ENCODE assay signal across 12 cellular contexts in genomic region chr11:47056261-47056915, GRCh38.
DNase-seq lines count a peak whose midpoint lies in the region; ATAC-seq and TF ChIP-seq lines count a peak whose summit lies in the region.
"Had no signal": no experiment of that assay in that cellular context is flagged by ENCODE, and none has a peak within 500 bp of the region (broad histone marks: within the 10 kb centered on the region; RNA-seq: fewer than 3 reads in every experiment).

No MANE protein-coding gene starts in this region.

- peaks cover 8% of the 10 kb centered on the region for H3K4me1 Mint-ChIP-seq in activated T-cell treated with anti-CD3 and anti-CD28 coated beads, Interleukin-2, amount 50 U/mL, for 72 hours (ENCODE audit: low read depth)

- no peaks in the 10 kb centered on the region for H3K9me2 ChIP-seq in hepatocyte (replicated peaks; ENCODE audit: insufficient read depth)

- H3K4me1 ChIP-seq in hepatocyte (ENCODE audit: insufficient read depth): peaks cover 8% of the 10 kb centered on the region
- H3K4me1 ChIP-seq: BLaER1 had no signal

- H2AFZ ChIP-seq in hepatocyte: no peak overlapping the region

- no peaks in the 10 kb centered on the region for H3K9me3 ChIP-seq in hepatocyte (ENCODE audit: low read depth)

- TF ChIP-seq CTCF in hepatocyte (IDR thresholded peaks at IDR 0.05; ENCODE audit: poor library complexity): no peak

- no peaks in the 10 kb centered on the region for H3K27me3 ChIP-seq in hepatocyte
- H3K27me3 ChIP-seq: BLaER1 had no signal

- H3K36me3 Mint-ChIP-seq in activated T-cell treated with anti-CD3 and anti-CD28 coated beads, Interleukin-2, amount 50 U/mL, for 72 hours (ENCODE audit: insufficient read depth in 2 of 2): peaks cover 2 to 5% of the 10 kb centered on the region in 2 donors

- 47% methylated on average over 3 of the region's 3 CpGs for WGBS in hepatocyte (ENCODE audit: low lambda C conversion rate, missing lambda C conversion rate)

- no peaks in the 10 kb centered on the region for H3K27me3 Mint-ChIP-seq in activated T-cell treated with anti-CD3 and anti-CD28 coated beads, Interleukin-2, amount 50 U/mL, for 72 hours (ENCODE audit: low read depth)
- H3K27me3 Mint-ChIP-seq: activated T-cell treated with anti-CD3 and anti-CD28 coated beads, Interleukin-2, amount 50 U/mL, for 24 hours had no signal

- no peaks in the 10 kb centered on the region for H3K9me3 Mint-ChIP-seq in activated T-cell treated with anti-CD3 and anti-CD28 coated beads, Interleukin-2, amount 50 U/mL, for 72 hours
- H3K9me3 Mint-ChIP-seq: activated T-cell treated with anti-CD3 and anti-CD28 coated beads, Interleukin-2, amount 50 U/mL, for 24 hours had no signal

- H3K4me2 ChIP-seq in hepatocyte: peak overlapping the region; percentile 57
- H3K4me2 ChIP-seq: BLaER1 had no signal

- no peak overlapping the region for H3K4me3 ChIP-seq in hepatocyte
- H3K4me3 ChIP-seq: BLaER1, skin epidermis had no signal

- H3K4me3 Mint-ChIP-seq in activated T-cell treated with anti-CD3 and anti-CD28 coated beads, Interleukin-2, amount 50 U/mL, for 72 hours: no peak overlapping the region
- H3K4me3 Mint-ChIP-seq: activated T-cell treated with anti-CD3 and anti-CD28 coated beads, Interleukin-2, amount 50 U/mL, for 24 hours had no signal

- ATAC-seq in HG03442 (IDR thresholded peaks at IDR 0.05; ENCODE audit: unreplicated experiment) (peak; percentile 46), HG03354 (IDR thresholded peaks at IDR 0.05; ENCODE audit: poor library complexity, severe bottlenecking, unreplicated experiment) (no peak)
- no peak for ATAC-seq in activated T-cell treated with anti-CD3 and anti-CD28 coated beads, Interleukin-2, amount 50 U/mL, for 72 hours (replicated peaks in 1 of 2)

- DNase-seq in AG08396 (ENCODE audit: low spot score): peak; percentile 29
- peak; percentile 36 for DNase-seq in amniotic stem cell (lab: John Stamatoyannopoulos, UW)
- DNase-seq in hepatocyte (ENCODE audit: low spot score): peak; percentile 70
- no peak for DNase-seq in activated T-cell treated with anti-CD3 and anti-CD28 coated beads, Interleukin-2, amount 50 U/mL, for 72 hours
- no peak for DNase-seq in CD1c-positive myeloid dendritic cell (ENCODE audit: extremely low spot score)
- DNase-seq in NCI-H2107 (lab: John Stamatoyannopoulos, UW): no peak
- DNase-seq: activated T-cell treated with anti-CD3 and anti-CD28 coated beads, Interleukin-2, amount 50 U/mL, for 24 hours; RPMI8226 had no signal

- H3K27ac Mint-ChIP-seq in activated T-cell treated with anti-CD3 and anti-CD28 coated beads, Interleukin-2, amount 50 U/mL, for 72 hours: no peak overlapping the region
- H3K27ac Mint-ChIP-seq: activated T-cell treated with anti-CD3 and anti-CD28 coated beads, Interleukin-2, amount 50 U/mL, for 24 hours had no signal

- H4K20me1 ChIP-seq in hepatocyte (ENCODE audit: insufficient read depth, poor library complexity, severe bottlenecking): no peaks in the 10 kb centered on the region
- H4K20me1 ChIP-seq: BLaER1 had no signal

- H3K27ac ChIP-seq in hepatocyte: peak overlapping the region; percentile 69
- H3K27ac ChIP-seq: BLaER1 had no signal

- no peaks in the 10 kb centered on the region for H3K36me3 ChIP-seq in hepatocyte (replicated peaks; ENCODE audit: insufficient read depth, low read depth)

- H3K79me2 ChIP-seq in hepatocyte: no peaks in the 10 kb centered on the region

Comparison
In these comparisons a context has a peak if more than half of its experiments do, and no peak if none do; other contexts are left out.
1. DNase-seq: peak in AG08396 (single experiment), amniotic stem cell (single experiment) and hepatocyte (single experiment); none in activated T-cell treated with anti-CD3 and anti-CD28 coated beads, Interleukin-2, amount 50 U/mL, for 72 hours (0 of 2), CD1c-positive myeloid dendritic cell (single experiment) and NCI-H2107 (single experiment).